In the genomic region with DNA sequence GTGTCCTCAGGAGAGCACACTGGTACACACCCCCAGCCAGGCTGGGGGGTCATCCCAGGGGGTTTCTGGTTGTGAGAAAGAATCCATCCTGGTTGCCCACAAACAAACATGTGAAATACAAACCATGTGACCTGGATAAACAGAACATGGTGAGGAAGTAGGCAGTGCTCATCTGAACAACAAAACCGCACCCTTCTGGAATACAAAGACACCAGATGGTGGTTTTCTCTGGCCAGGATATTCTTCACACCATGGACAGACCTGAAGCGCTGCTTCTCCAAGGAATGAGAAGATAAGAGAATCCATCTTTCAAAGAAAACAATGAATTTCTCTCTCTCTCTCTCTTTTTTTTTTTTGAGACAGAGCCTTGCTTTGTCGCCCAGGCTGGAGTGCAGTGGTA, we compare ENCODE assay signal across 22 cellular contexts.
"Had no signal": no experiment of that assay in that cellular context is flagged by ENCODE, and none has a peak within 500 bp of the region (broad histone marks: within the 10 kb centered on the region; RNA-seq: fewer than 3 reads in every experiment).

No MANE protein-coding gene starts in this region.

- ATAC-seq: activated CD4-positive, CD25-positive, alpha-beta regulatory T cell treated with anti-CD3 and anti-CD28 coated beads, Interleukin-2, amount 50 U/mL, for 24 hours; activated CD8-positive, alpha-beta T cell treated with anti-CD3 and anti-CD28 coated beads, Interleukin-2, amount 10 ng/mL, durations not matched to agents 7 days and 5 days had no signal

- DNase-seq: activated CD4-positive, alpha-beta T cell treated with anti-CD3 and anti-CD28 coated beads for 4 hours; activated CD4-positive, alpha-beta T cell treated with anti-CD3 and anti-CD28 coated beads, Interleukin-2, amount 50 U/mL, for 4 hours; activated CD8-positive, alpha-beta memory T cell treated with anti-CD3 and anti-CD28 coated beads, Interleukin-2, amount 50 U/mL, for 48 hours; activated CD8-positive, alpha-beta T cell treated with anti-CD3 and anti-CD28 coated beads, Interleukin-2, amount 10 ng/mL, durations not matched to agents 7 days and 5 days; activated naive CD4-positive, alpha-beta T cell treated with anti-CD3 and anti-CD28 coated beads, Interleukin-2, amount 50 U/mL, for 16 hours; activated naive CD8-positive, alpha-beta T cell treated with anti-CD3 and anti-CD28 coated beads, Interleukin-2, amount 10 ng/mL, durations not matched to agents 7 days and 5 days; activated T-cell treated with anti-CD3 and anti-CD28 coated beads, Interleukin-2, amount 50 U/mL, for 1 hour; adrenal gland; anterior cingulate cortex; cortex of kidney; NCI-H1048; NCI-H146; NCI-H187 treated with DMSO at 0.1 percent for 48 hours; NCI-H2081 treated with DMSO at 0.1 percent for 48 hours; NCI-H446 treated with DMSO at 0.1 percent for 48 hours; NCI-H524 treated with DMSO at 0.1 percent for 48 hours; Peyer's patch; Right ventricle myocardium superior; SJCRH30; SK-N-SH; T-helper 1 cell had no signal
